ENCODE assay signal across 12 cellular contexts in genomic region chr6:47437592-47437991, GRCh38. TPM values are rescaled to one million over a fixed set of nuclear protein-coding genes. Genes with fewer than 3 reads are reported as not detected.
DNase-seq lines count a peak whose midpoint lies in the region; ATAC-seq and TF ChIP-seq lines count a peak whose summit lies in the region.
"Had no signal": no experiment of that assay in that cellular context is flagged by ENCODE, and none has a peak within 500 bp of the region (broad histone marks: within the 10 kb centered on the region; RNA-seq: fewer than 3 reads in every experiment).

No MANE protein-coding gene starts in this region.

- H3K36me3 Mint-ChIP-seq in GM23338 (ENCODE audit: low read depth) (0 out of 3 replicates have a peak, but pooled peaks cover 3% of the 10 kb centered on the region), memory B cell (no peaks in the 10 kb centered on the region)

- no peaks in the 10 kb centered on the region for H3K4me1 ChIP-seq in GM23338 (ENCODE audit: insufficient read depth)

- H3K79me2 ChIP-seq in GM23338 (replicated peaks; ENCODE audit: insufficient read depth) = no peaks in the 10 kb centered on the region

- H3K9me3 Mint-ChIP-seq in GM23338 (no peaks in the 10 kb centered on the region), memory B cell (no peaks in the 10 kb centered on the region)

- H3K9me2 ChIP-seq in GM23338 (ENCODE audit: insufficient read depth) = no peaks in the 10 kb centered on the region

- no peaks in the 10 kb centered on the region for H3F3A ChIP-seq in GM23338 (replicated peaks; ENCODE audit: low read depth)

- H3K27me3 Mint-ChIP-seq in GM23338 (ENCODE audit: insufficient read depth, low read depth, poor library complexity) (no peaks in the 10 kb centered on the region), memory B cell (peaks cover 2% of the 10 kb centered on the region)

- H4K20me1 ChIP-seq in GM23338 (replicated peaks; ENCODE audit: insufficient read depth) = no peaks in the 10 kb centered on the region

- no peaks in the 10 kb centered on the region; the same call in 1 of the 2 replicates for H3K27me3 ChIP-seq in GM23338 (ENCODE audit: insufficient read depth)

- no peak for TF ChIP-seq CTCF in GM23338 (conservative IDR thresholded peaks at IDR 0.05; ENCODE audit: low read depth in 2 of 2)

- no peak overlapping the region for H3K27ac Mint-ChIP-seq in GM23338
- H3K27ac Mint-ChIP-seq in memory B cell = no peak overlapping the region

- no peak overlapping the region for H3K4me2 ChIP-seq in GM23338

- H3K27ac ChIP-seq in GM23338 (ENCODE audit: low read depth) = no peak overlapping the region

- H2AFZ ChIP-seq in GM23338 = peak overlapping the region; percentile 57; the same call in 1 of the 2 replicates

- no peaks in the 10 kb centered on the region for H3K36me3 ChIP-seq in GM23338 (ENCODE audit: insufficient read depth)
- H3K36me3 ChIP-seq: HAP-1 had no signal

- H3K4me1 Mint-ChIP-seq in GM23338 (no peaks in the 10 kb centered on the region), memory B cell (peaks cover 33% of the 10 kb centered on the region)

- peak; percentile 67 for ATAC-seq in GM18873 (IDR thresholded peaks at IDR 0.05; ENCODE audit: low FRiP score, unreplicated experiment)
- no peak for ATAC-seq in GM23338
- ATAC-seq in HG03457 (IDR thresholded peaks at IDR 0.05; ENCODE audit: unreplicated experiment) = peak; percentile 57
- peak; percentile 52 for ATAC-seq in memory B cell (ENCODE audit: low read depth)

- DNase-seq in GM23338 (ENCODE audit: low spot score) (no peak), memory B cell (ENCODE audit: low spot score in 2 of 2) (no peak), glomerular visceral epithelial cell (ENCODE audit: extremely low spot score) (no peak), kidney glomerular epithelial cell (lab: John Stamatoyannopoulos, UW) (no peak), NCI-H187 treated with DMSO at 0.1 percent for 48 hours (lab: John Stamatoyannopoulos, UW) (no peak), GM03348 (ENCODE audit: low spot score) (no peak)
- DNase-seq: DMS153, NCI-H1694 had no signal

- no peak overlapping the region for H3K4me3 ChIP-seq in GM23338
- H3K4me3 ChIP-seq: HAP-1, lung had no signal

- no peak overlapping the region for H3K4me3 Mint-ChIP-seq in GM23338
- H3K4me3 Mint-ChIP-seq in memory B cell = no peak overlapping the region

TF ChIP-seq in GM23338, 12 proteins besides CTCF, POLR2A, EP300 and RAD21 (continues in another document):
- TF ChIP-seq, protein P1, sequence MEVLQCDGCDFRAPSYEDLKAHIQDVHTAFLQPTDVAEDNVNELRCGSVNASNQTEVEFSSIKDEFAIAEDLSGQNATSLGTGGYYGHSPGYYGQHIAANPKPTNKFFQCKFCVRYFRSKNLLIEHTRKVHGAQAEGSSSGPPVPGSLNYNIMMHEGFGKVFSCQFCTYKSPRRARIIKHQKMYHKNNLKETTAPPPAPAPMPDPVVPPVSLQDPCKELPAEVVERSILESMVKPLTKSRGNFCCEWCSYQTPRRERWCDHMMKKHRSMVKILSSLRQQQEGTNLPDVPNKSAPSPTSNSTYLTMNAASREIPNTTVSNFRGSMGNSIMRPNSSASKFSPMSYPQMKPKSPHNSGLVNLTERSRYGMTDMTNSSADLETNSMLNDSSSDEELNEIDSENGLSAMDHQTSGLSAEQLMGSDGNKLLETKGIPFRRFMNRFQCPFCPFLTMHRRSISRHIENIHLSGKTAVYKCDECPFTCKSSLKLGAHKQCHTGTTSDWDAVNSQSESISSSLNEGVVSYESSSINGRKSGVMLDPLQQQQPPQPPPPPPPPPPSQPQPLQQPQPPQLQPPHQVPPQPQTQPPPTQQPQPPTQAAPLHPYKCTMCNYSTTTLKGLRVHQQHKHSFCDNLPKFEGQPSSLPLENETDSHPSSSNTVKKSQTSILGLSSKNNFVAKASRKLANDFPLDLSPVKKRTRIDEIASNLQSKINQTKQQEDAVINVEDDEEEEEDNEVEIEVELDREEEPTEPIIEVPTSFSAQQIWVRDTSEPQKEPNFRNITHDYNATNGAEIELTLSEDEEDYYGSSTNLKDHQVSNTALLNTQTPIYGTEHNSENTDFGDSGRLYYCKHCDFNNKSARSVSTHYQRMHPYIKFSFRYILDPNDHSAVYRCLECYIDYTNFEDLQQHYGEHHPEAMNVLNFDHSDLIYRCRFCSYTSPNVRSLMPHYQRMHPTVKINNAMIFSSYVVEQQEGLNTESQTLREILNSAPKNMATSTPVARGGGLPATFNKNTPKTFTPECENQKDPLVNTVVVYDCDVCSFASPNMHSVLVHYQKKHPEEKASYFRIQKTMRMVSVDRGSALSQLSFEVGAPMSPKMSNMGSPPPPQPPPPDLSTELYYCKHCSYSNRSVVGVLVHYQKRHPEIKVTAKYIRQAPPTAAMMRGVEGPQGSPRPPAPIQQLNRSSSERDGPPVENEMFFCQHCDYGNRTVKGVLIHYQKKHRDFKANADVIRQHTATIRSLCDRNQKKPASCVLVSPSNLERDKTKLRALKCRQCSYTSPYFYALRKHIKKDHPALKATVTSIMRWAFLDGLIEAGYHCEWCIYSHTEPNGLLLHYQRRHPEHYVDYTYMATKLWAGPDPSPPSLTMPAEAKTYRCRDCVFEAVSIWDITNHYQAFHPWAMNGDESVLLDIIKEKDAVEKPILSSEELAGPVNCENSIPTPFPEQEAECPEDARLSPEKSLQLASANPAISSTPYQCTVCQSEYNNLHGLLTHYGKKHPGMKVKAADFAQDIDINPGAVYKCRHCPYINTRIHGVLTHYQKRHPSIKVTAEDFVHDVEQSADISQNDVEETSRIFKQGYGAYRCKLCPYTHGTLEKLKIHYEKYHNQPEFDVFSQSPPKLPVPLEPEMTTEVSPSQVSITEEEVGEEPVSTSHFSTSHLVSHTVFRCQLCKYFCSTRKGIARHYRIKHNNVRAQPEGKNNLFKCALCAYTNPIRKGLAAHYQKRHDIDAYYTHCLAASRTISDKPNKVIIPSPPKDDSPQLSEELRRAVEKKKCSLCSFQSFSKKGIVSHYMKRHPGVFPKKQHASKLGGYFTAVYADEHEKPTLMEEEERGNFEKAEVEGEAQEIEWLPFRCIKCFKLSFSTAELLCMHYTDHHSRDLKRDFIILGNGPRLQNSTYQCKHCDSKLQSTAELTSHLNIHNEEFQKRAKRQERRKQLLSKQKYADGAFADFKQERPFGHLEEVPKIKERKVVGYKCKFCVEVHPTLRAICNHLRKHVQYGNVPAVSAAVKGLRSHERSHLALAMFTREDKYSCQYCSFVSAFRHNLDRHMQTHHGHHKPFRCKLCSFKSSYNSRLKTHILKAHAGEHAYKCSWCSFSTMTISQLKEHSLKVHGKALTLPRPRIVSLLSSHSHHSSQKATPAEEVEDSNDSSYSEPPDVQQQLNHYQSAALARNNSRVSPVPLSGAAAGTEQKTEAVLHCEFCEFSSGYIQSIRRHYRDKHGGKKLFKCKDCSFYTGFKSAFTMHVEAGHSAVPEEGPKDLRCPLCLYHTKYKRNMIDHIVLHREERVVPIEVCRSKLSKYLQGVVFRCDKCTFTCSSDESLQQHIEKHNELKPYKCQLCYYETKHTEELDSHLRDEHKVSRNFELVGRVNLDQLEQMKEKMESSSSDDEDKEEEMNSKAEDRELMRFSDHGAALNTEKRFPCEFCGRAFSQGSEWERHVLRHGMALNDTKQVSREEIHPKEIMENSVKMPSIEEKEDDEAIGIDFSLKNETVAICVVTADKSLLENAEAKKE (CRISPR knock-in tag; IDR thresholded peaks at IDR 0.05) = no peak
- TF ChIP-seq ZNF114 (CRISPR knock-in tag; IDR thresholded peaks at IDR 0.05) (no peak), JUNB (IDR thresholded peaks at IDR 0.05; ENCODE audit: unreplicated experiment) (no peak), POLR2AphosphoS5 (IDR thresholded peaks at IDR 0.05; ENCODE audit: low read depth) (no peak), NANOG (IDR thresholded peaks at IDR 0.05; ENCODE audit: borderline replicate concordance) (no peak), EZH2phosphoT487 (IDR thresholded peaks at IDR 0.05; ENCODE audit: unreplicated experiment) (no peak), ZNF331 (CRISPR knock-in tag; IDR thresholded peaks at IDR 0.05; ENCODE audit: low read depth) (no peak), CREB1 (CRISPR knock-in tag; IDR thresholded peaks at IDR 0.05; ENCODE audit: low read depth) (no peak), EZH2 (IDR thresholded peaks at IDR 0.05; ENCODE audit: low read depth, unreplicated experiment) (no peak), STAT1 (IDR thresholded peaks at IDR 0.05; ENCODE audit: unreplicated experiment) (no peak)
- TF ChIP-seq, protein P2, sequence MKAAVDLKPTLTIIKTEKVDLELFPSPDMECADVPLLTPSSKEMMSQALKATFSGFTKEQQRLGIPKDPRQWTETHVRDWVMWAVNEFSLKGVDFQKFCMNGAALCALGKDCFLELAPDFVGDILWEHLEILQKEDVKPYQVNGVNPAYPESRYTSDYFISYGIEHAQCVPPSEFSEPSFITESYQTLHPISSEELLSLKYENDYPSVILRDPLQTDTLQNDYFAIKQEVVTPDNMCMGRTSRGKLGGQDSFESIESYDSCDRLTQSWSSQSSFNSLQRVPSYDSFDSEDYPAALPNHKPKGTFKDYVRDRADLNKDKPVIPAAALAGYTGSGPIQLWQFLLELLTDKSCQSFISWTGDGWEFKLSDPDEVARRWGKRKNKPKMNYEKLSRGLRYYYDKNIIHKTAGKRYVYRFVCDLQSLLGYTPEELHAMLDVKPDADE (IDR thresholded peaks at IDR 0.05) = no peak

RNA-seq across cellular contexts. Expression of gene CD2AP, which starts 40.0 kb away (rescaled TPM):
- total RNA-seq in GM23338 (2014; rRNA removed; shearing (Covaris generic)) = 81.7 and 93.2 TPM in 2 replicates
- polyA plus RNA-seq in GM23338 (2016; fragmentation: Nextera tagmentation; extraction: Ambion mirVana) = 29.9 and 38.0 TPM in 2 replicates
